8 cellular contexts compared by ENCODE assay signal in the genomic region with DNA sequence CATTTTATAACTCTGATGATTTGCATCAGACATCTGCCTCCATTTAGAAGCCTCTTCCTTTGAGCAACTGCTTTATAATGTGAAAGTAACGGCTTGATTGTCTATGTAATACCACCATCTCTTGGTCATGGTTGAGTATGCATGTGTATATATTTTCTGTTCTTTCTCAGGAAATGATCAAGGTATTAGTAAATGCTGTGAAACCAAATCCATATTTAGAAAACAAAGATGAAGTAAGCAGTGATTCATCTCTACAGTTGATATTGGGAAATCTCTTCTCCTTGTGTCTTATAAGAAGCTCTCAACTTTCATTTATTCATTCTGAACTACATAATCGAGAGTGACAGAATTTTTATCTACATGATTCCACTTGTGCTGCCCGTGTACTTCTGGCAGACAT.
A peak's percentile ranks its signal among the peaks of the same experiment; 100 is the strongest.
DNase-seq lines count a peak whose midpoint lies in the region; ATAC-seq and TF ChIP-seq lines count a peak whose summit lies in the region.

No MANE protein-coding gene starts in this region.

- no peaks in the 10 kb centered on the region for H3K27me3 Mint-ChIP-seq in activated CD8-positive, alpha-beta T cell treated with anti-CD3 and anti-CD28 coated beads, Interleukin-2, amount 10 ng/mL, durations not matched to agents 7 days and 5 days (ENCODE audit: low read depth)

- H3K4me1 ChIP-seq in heart left ventricle, result no peaks in the 10 kb centered on the region
- H3K4me1 ChIP-seq in tibial nerve, result peaks cover 0 to 3% (median 0%) of the 10 kb centered on the region in 4 donors

- H3K4me1 Mint-ChIP-seq in activated CD8-positive, alpha-beta T cell treated with anti-CD3 and anti-CD28 coated beads, Interleukin-2, amount 10 ng/mL, durations not matched to agents 7 days and 5 days (ENCODE audit: low read depth), result no peaks in the 10 kb centered on the region

- peak; percentile 89 for ATAC-seq in GM19395 (IDR thresholded peaks at IDR 0.05; ENCODE audit: unreplicated experiment)
- ATAC-seq in HG03457 (IDR thresholded peaks at IDR 0.05; ENCODE audit: unreplicated experiment), result peak; percentile 86
- peak in 1 of 4 donors; percentile 63 for ATAC-seq in heart left ventricle
- no peak for ATAC-seq in left colon
- no peak for ATAC-seq in activated CD8-positive, alpha-beta T cell treated with anti-CD3 and anti-CD28 coated beads, Interleukin-2, amount 10 ng/mL, durations not matched to agents 7 days and 5 days

- POLR2A ChIA-PET in RWPE1 (lab: Yijun Ruan, JAX; ENCODE audit: low non-redundant PET), result no interaction called here
- POLR2A ChIA-PET in activated CD8-positive, alpha-beta T cell treated with anti-CD3 and anti-CD28 coated beads, Interleukin-2, amount 10 ng/mL, durations not matched to agents 7 days and 5 days (lab: Charles Lee), result no interaction called here

- H3K4me3 Mint-ChIP-seq in activated CD8-positive, alpha-beta T cell treated with anti-CD3 and anti-CD28 coated beads, Interleukin-2, amount 10 ng/mL, durations not matched to agents 7 days and 5 days, result no peak overlapping the region

- H3K27me3 ChIP-seq in heart left ventricle, result no peaks in the 10 kb centered on the region
- H3K27me3 ChIP-seq in tibial nerve, result no peaks in the 10 kb centered on the region

- DNase-seq in COLO829 (ENCODE audit: low spot score), result peak; percentile 54
- DNase-seq in RWPE1 (ENCODE audit: low spot score), result peak; percentile 52
- no peak for DNase-seq in heart left ventricle
- no peak for DNase-seq in tibial nerve (ENCODE audit: low spot score in 2 of 2)
- no peak for DNase-seq in left colon
- no peak for DNase-seq in activated CD8-positive, alpha-beta T cell treated with anti-CD3 and anti-CD28 coated beads, Interleukin-2, amount 10 ng/mL, durations not matched to agents 7 days and 5 days

- H3K27ac ChIP-seq in RWPE1 (no peak overlapping the region), heart left ventricle (no peak overlapping the region), tibial nerve (no peak overlapping the region)

- CTCF ChIA-PET in RWPE1 (lab: Yijun Ruan, JAX), result interaction anchor here (0.5 to 0.8 kb wide), 4 partner anchors 15 to 1178 kb away, joined by 3 read pairs; no protein-coding TSS in a partner anchor
- CTCF ChIA-PET in activated CD8-positive, alpha-beta T cell treated with anti-CD3 and anti-CD28 coated beads, Interleukin-2, amount 10 ng/mL, durations not matched to agents 7 days and 5 days (lab: Charles Lee), result no interaction called here

- H3K36me3 Mint-ChIP-seq in activated CD8-positive, alpha-beta T cell treated with anti-CD3 and anti-CD28 coated beads, Interleukin-2, amount 10 ng/mL, durations not matched to agents 7 days and 5 days (ENCODE audit: low read depth), result no peaks in the 10 kb centered on the region

- no peaks in the 10 kb centered on the region for H3K9me3 ChIP-seq in heart left ventricle
- H3K9me3 ChIP-seq in tibial nerve, result no peaks in the 10 kb centered on the region

- H3K9me3 Mint-ChIP-seq in activated CD8-positive, alpha-beta T cell treated with anti-CD3 and anti-CD28 coated beads, Interleukin-2, amount 10 ng/mL, durations not matched to agents 7 days and 5 days (ENCODE audit: insufficient read depth), result peaks cover 10% of the 10 kb centered on the region

- TF ChIP-seq POLR2A in heart left ventricle (IDR thresholded peaks at IDR 0.05) (no peak), tibial nerve (IDR thresholded peaks at IDR 0.05) (no peak)

- TF ChIP-seq CTCF in RWPE1 (conservative IDR thresholded peaks at IDR 0.05; ENCODE audit: low read depth) (peak; percentile 60), heart left ventricle (IDR thresholded peaks at IDR 0.05) (peak in 9 of 12 donors; percentile 10 to 53 (median 46)), tibial nerve (IDR thresholded peaks at IDR 0.05) (peak in 4 of 5 experiments; percentile 29 to 60 (median 47))

- TF ChIP-seq EP300 in tibial nerve (IDR thresholded peaks at IDR 0.05), result no peak

- WGBS in heart left ventricle, 4 donors, result 27 to 46% (median 40%) methylated on average over 3 of the region's 3 CpGs
- 24 to 45% methylated on average over 3 of the region's 3 CpGs for WGBS in tibial nerve, 2 donors

- H3K4me3 ChIP-seq in heart left ventricle (no peak overlapping the region), tibial nerve (no peak overlapping the region)

- H3K36me3 ChIP-seq in heart left ventricle, result no peaks in the 10 kb centered on the region
- no peaks in the 10 kb centered on the region for H3K36me3 ChIP-seq in tibial nerve

- H3K27ac Mint-ChIP-seq in activated CD8-positive, alpha-beta T cell treated with anti-CD3 and anti-CD28 coated beads, Interleukin-2, amount 10 ng/mL, durations not matched to agents 7 days and 5 days, result no peak overlapping the region

- intact Hi-C loops in heart left ventricle (cut with DNase I) (loop anchor here in 8 of 10 donors (2.0 to 10.0 kb wide), 3 partner anchors 243 to 245 kb away; no protein-coding TSS in a partner anchor), left colon (cut with DNase I, micrococcal nuclease) (loop anchor here in 1 of 2 donors (5.0 kb wide), 1 partner anchor 245 kb away; no protein-coding TSS in a partner anchor)

Comparison
In these comparisons a context has a peak if more than half of its experiments do, and no peak if none do; other contexts are left out.
1. DNase-seq: peak in COLO829 (single experiment) and RWPE1 (single experiment); none in heart left ventricle (0 of 5), tibial nerve (0 of 2), left colon (0 of 2) and activated CD8-positive, alpha-beta T cell treated with anti-CD3 and anti-CD28 coated beads, Interleukin-2, amount 10 ng/mL, durations not matched to agents 7 days and 5 days (single experiment).
2. ATAC-seq: peak in GM19395 (single experiment) and HG03457 (single experiment); none in left colon (single experiment) and activated CD8-positive, alpha-beta T cell treated with anti-CD3 and anti-CD28 coated beads, Interleukin-2, amount 10 ng/mL, durations not matched to agents 7 days and 5 days (single experiment).
3. Peak in every context shown above with its lines, with median percentiles within 50 percentile points of each other: CTCF ChIP-seq.